ENCODE assay signal across 24 cellular contexts in the genomic region with DNA sequence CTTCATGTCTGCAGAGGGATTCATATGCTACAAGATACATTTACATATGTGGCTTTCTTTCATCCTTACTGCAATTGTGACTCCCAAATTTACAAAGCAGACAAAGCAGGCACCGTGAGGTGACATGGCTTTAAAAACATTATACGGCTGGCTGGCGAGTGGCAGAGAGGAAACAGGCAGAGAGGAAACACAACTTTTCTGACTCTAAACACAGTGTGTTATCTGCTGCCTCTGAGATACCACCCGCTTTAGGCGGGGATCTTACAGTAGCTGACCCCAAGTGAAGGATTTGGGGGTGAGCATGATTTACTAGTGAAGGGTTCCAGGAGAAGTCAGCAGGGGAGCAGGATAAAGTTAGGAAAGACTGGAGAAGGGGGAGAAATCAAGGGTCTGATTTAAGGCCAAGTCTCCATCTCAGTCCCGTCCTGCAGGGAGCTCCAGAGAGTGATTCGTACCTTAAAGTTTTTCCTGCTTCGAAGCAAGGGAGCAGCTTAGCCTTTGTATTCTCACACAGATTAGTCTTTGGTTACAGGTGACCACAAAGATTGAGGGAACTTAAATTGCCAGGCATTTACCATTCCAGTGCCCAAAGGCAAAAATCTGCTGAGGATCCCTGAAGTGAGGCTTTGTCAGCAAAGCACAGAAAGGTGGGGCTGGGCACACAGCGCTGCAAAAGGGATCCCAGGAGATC.
"Had no signal": no experiment of that assay in that cellular context is flagged by ENCODE, and none has a peak within 500 bp of the region (broad histone marks: within the 10 kb centered on the region; RNA-seq: fewer than 3 reads in every experiment).

No MANE protein-coding gene starts in this region.

- ATAC-seq: activated T-helper 17 cell treated with anti-CD3 and anti-CD28 coated beads, Interleukin-2, amount 50 U/mL, for 72 hours; PC-3; T-helper 17 cell had no signal

- DNase-seq: activated B cell treated with CpG ODN at 0.5 μM for 24 hours; activated CD4-positive, alpha-beta memory T cell treated with anti-CD3 and anti-CD28 coated beads for 36 hours; activated CD4-positive, alpha-beta T cell treated with anti-CD3 and anti-CD28 coated beads for 1 hour; activated CD4-positive, alpha-beta T cell treated with anti-CD3 and anti-CD28 coated beads, Interleukin-2, amount 10 ng/mL, durations not matched to agents 24 days and 14 days; activated CD8-positive, alpha-beta memory T cell treated with anti-CD3 and anti-CD28 coated beads for 24 hours; activated gamma-delta T cell; activated naive CD4-positive, alpha-beta T cell treated with anti-CD3 and anti-CD28 coated beads for 36 hours; activated naive CD8-positive, alpha-beta T cell treated with anti-CD3 and anti-CD28 coated beads for 36 hours; activated T-cell treated with anti-CD3 and anti-CD28 coated beads for 4 hours; activated T-cell treated with anti-CD3 and anti-CD28 coated beads, Interleukin-2, amount 50 U/mL, for 48 hours; brain microvascular endothelial cell; MG63; NCI-H1105 treated with DMSO at 0.1 percent for 48 hours; NCI-H1436 treated with DMSO at 0.1 percent for 48 hours; NCI-H187; NCI-H2081; NCI-H446; NCI-H524; PC-3; SIG-M5; T-helper 17 cell; T-helper 9 cell had no signal

- H3K36me3 ChIP-seq: brain microvascular endothelial cell, cardiac muscle cell, MG63 had no signal

- H3K27ac ChIP-seq: brain microvascular endothelial cell, cardiac muscle cell had no signal

- H3K9me3 ChIP-seq: MG63 had no signal

- H3K27me3 ChIP-seq: brain microvascular endothelial cell, cardiac muscle cell, MG63 had no signal

- H3K4me3 ChIP-seq: cardiac muscle cell, MG63 had no signal
